9 cellular contexts compared by ENCODE assay signal in genomic region chr16:71900336-71900735, GRCh38. TPM values are rescaled to one million over a fixed set of nuclear protein-coding genes. Genes with fewer than 3 reads are reported as not detected.
DNase-seq lines count a peak whose midpoint lies in the region; ATAC-seq and TF ChIP-seq lines count a peak whose summit lies in the region.
"Had no signal": no experiment of that assay in that cellular context is flagged by ENCODE, and none has a peak within 500 bp of the region (broad histone marks: within the 10 kb centered on the region; RNA-seq: fewer than 3 reads in every experiment).

No MANE protein-coding gene starts in this region.

- no peak for ATAC-seq in foreskin keratinocyte

- H4K20me1 ChIP-seq in fibroblast of lung (ENCODE audit: control insufficient read depth, extremely low read depth, insufficient read depth, low read length) (no peaks in the 10 kb centered on the region), neural progenitor cell (ENCODE audit: low read depth) (peaks cover 95% of the 10 kb centered on the region)

- DNase-seq in DMS53 (lab: John Stamatoyannopoulos, UW): peak; percentile 2
- no peak for DNase-seq in DMS53 treated with DMSO at 0.1 percent for 48 hours (lab: John Stamatoyannopoulos, UW; ENCODE audit: unreplicated experiment)
- peak; percentile 57 for DNase-seq in RPMI8226
- peak in 1 of 2 donors; percentile 2 for DNase-seq in fibroblast of lung (ENCODE audit: low read depth in 2 of 2)
- DNase-seq in sigmoid colon: no peak
- no peak for DNase-seq in GM19240 (ENCODE audit: insufficient read length, low spot score)
- no peak for DNase-seq in neural progenitor cell (ENCODE audit: low spot score)
- no peak for DNase-seq in foreskin keratinocyte
- DNase-seq: NCI-H2171 had no signal

- peak overlapping the region; percentile 23 for H3K27ac ChIP-seq in fibroblast of lung (ENCODE audit: insufficient read depth, low read length)
- H3K27ac ChIP-seq in sigmoid colon: peak overlapping the region; percentile 7 to 59 (median 36)
- no peak overlapping the region for H3K27ac ChIP-seq in neural progenitor cell
- no peak overlapping the region for H3K27ac ChIP-seq in foreskin keratinocyte

- intact Hi-C loops in sigmoid colon (cut with DNase I): no loop called here

- TF ChIP-seq EP300 in sigmoid colon (IDR thresholded peaks at IDR 0.05): no peak

- H3K36me3 Mint-ChIP-seq in neural progenitor cell: peaks cover 43% of the 10 kb centered on the region

- H3K79me2 ChIP-seq in fibroblast of lung (ENCODE audit: control insufficient read depth, insufficient read depth, low read length) (peaks cover 100% of the 10 kb centered on the region), neural progenitor cell (ENCODE audit: low read depth) (peaks cover 100% of the 10 kb centered on the region)

- H3K9me3 Mint-ChIP-seq in neural progenitor cell: peaks cover 23% of the 10 kb centered on the region

- WGBS in sigmoid colon, 2 donors: 40% methylated on average over 4 of the region's 4 CpGs

- no peak overlapping the region for H3K4me3 Mint-ChIP-seq in neural progenitor cell

- TF ChIP-seq POLR2A in sigmoid colon (IDR thresholded peaks at IDR 0.05): no peak

- H3K27ac Mint-ChIP-seq in neural progenitor cell: no peak overlapping the region

- H3K9ac ChIP-seq in fibroblast of lung (ENCODE audit: insufficient read depth, low read length) (no peak overlapping the region), neural progenitor cell (no peak overlapping the region)

- H3K27me3 ChIP-seq in fibroblast of lung (ENCODE audit: control insufficient read depth, insufficient read depth, low read length) (no peaks in the 10 kb centered on the region), sigmoid colon (no peaks in the 10 kb centered on the region), neural progenitor cell (no peaks in the 10 kb centered on the region), foreskin keratinocyte (no peaks in the 10 kb centered on the region)

- TF ChIP-seq CTCF in fibroblast of lung (conservative IDR thresholded peaks at IDR 0.05 in 1 of 2, IDR thresholded peaks at IDR 0.05 in 1 of 2; ENCODE audit: low read depth in 1 of 2, low read length in 2 of 2) (no peak), sigmoid colon (IDR thresholded peaks at IDR 0.05) (no peak), neural progenitor cell (IDR thresholded peaks at IDR 0.05) (no peak), foreskin keratinocyte (conservative IDR thresholded peaks at IDR 0.05) (no peak)

- H3K4me2 ChIP-seq in fibroblast of lung (ENCODE audit: extremely low read depth, insufficient read depth, low read length) (peak overlapping the region; percentile 70), neural progenitor cell (no peak overlapping the region)

- no peaks in the 10 kb centered on the region for H3K9me3 ChIP-seq in fibroblast of lung (ENCODE audit: control insufficient read depth, insufficient read depth, low read depth, low read length)
- no peaks in the 10 kb centered on the region for H3K9me3 ChIP-seq in sigmoid colon
- no peaks in the 10 kb centered on the region for H3K9me3 ChIP-seq in neural progenitor cell (ENCODE audit: low read depth)

- H3K27me3 Mint-ChIP-seq in neural progenitor cell (ENCODE audit: insufficient read depth, low read depth): peaks cover 6% of the 10 kb centered on the region

- no peaks in the 10 kb centered on the region for H3K36me3 ChIP-seq in fibroblast of lung (ENCODE audit: control insufficient read depth, insufficient read depth, low read length)
- no peaks in the 10 kb centered on the region for H3K36me3 ChIP-seq in sigmoid colon
- peaks cover 8% of the 10 kb centered on the region for H3K36me3 ChIP-seq in neural progenitor cell

- peaks cover 5% of the 10 kb centered on the region for H3F3A ChIP-seq in neural progenitor cell (ENCODE audit: low read depth)

- H3K4me3 ChIP-seq in fibroblast of lung (replicated peaks in 1 of 4; ENCODE audit: control extremely low read depth in 1 of 4, insufficient read depth in 1 of 4, low read depth in 3 of 4, low read length in 4 of 4) (peak overlapping the region in 2 of 4 experiments; percentile 11 to 14), sigmoid colon (peak overlapping the region in 1 of 4 donors; percentile 5), neural progenitor cell (no peak overlapping the region)

- no peak overlapping the region for H2AFZ ChIP-seq in fibroblast of lung (ENCODE audit: low read length)
- no peak overlapping the region for H2AFZ ChIP-seq in neural progenitor cell (replicated peaks)

- H3K4me1 Mint-ChIP-seq in neural progenitor cell: peaks cover 6% of the 10 kb centered on the region

- H3K4me1 ChIP-seq in fibroblast of lung (ENCODE audit: control insufficient read depth, extremely low read depth, insufficient read depth, low read length) (peaks cover 3% of the 10 kb centered on the region), sigmoid colon (peaks cover 0 to 78% (median 62%) of the 10 kb centered on the region in 4 donors), neural progenitor cell (peaks cover 12% of the 10 kb centered on the region), foreskin keratinocyte (peaks cover 6% of the 10 kb centered on the region)

RNA-seq across cellular contexts. Expression of gene IST1, which starts 5.0 kb away (rescaled TPM):
- 120 and 139 TPM in 2 replicates for total RNA-seq in fibroblast of lung
- 174 and 221 TPM in 2 replicates for polyA plus RNA-seq in fibroblast of lung
- 84.6 and 104 TPM in 2 replicates for polyA plus RNA-seq in fibroblast of lung (2012)
- polyA minus RNA-seq in fibroblast of lung (ENCODE audit: low replicate concordance): 59.2 and 138 TPM in 2 replicates
- 100 to 1,000 TPM; 117 to 176 (median 170) TPM for total RNA-seq in sigmoid colon
- 100 to 1,000 TPM; 133 to 182 (median 155) TPM for polyA plus RNA-seq in sigmoid colon
- 376 and 400 TPM in 2 replicates for total RNA-seq in neural progenitor cell (ENCODE audit: low replicate concordance)
- total RNA-seq in foreskin keratinocyte: 107 and 113 TPM in 2 replicates
- 69.3 and 75.2 TPM in 2 replicates for polyA plus RNA-seq in foreskin keratinocyte

RNA-seq across cellular contexts. Expression of gene ZNF821, which starts 16.4 kb away (rescaled TPM):
- total RNA-seq in fibroblast of lung (3.3 and 5.9 TPM in 2 replicates), sigmoid colon (1 to 10 TPM; 2.3 to 9.5 (median 7.5) TPM), neural progenitor cell (ENCODE audit: low replicate concordance) (10.3 and 23.6 TPM in 2 replicates), foreskin keratinocyte (3.2 and 3.9 TPM in 2 replicates)
- polyA plus RNA-seq in fibroblast of lung (4.9 and 5.8 TPM in 2 replicates), sigmoid colon (10 to 100 TPM in 2 of 3 donors, 1 to 10 TPM in 1; 10.0 to 16.8 (median 11.8) TPM), foreskin keratinocyte (3.6 TPM in 2 replicates)
- polyA plus RNA-seq in fibroblast of lung (2012): 3.5 and 3.6 TPM in 2 replicates
- 2.3 and 5.8 TPM in 2 replicates for polyA minus RNA-seq in fibroblast of lung (ENCODE audit: low replicate concordance)

RNA-seq across cellular contexts. Expression of gene ATXN1L, which starts 54.6 kb away (rescaled TPM):
- total RNA-seq in fibroblast of lung: 11.0 and 13.2 TPM in 2 replicates
- 10.6 and 11.5 TPM in 2 replicates for polyA plus RNA-seq in fibroblast of lung
- 6.8 and 11.1 TPM in 2 replicates for polyA plus RNA-seq in fibroblast of lung (2012)
- 16.7 and 19.6 TPM in 2 replicates for polyA minus RNA-seq in fibroblast of lung (ENCODE audit: low replicate concordance)
- total RNA-seq in sigmoid colon: 10 to 100 TPM; 22.8 to 25.0 (median 24.4) TPM
- 10 to 100 TPM in 1 of 3 donors, 1 to 10 TPM in 2; 6.6 to 13.8 (median 8.1) TPM for polyA plus RNA-seq in sigmoid colon
- total RNA-seq in neural progenitor cell (ENCODE audit: low replicate concordance): 19.8 and 26.4 TPM in 2 replicates
- total RNA-seq in foreskin keratinocyte: 16.7 and 17.7 TPM in 2 replicates
- polyA plus RNA-seq in foreskin keratinocyte: 3.7 and 4.6 TPM in 2 replicates

Comparison
In these comparisons a context has a peak if more than half of its experiments do, and no peak if none do; other contexts are left out.
1. DNase-seq: peak in DMS53 (single experiment) and RPMI8226 (single experiment); none in DMS53 treated with DMSO at 0.1 percent for 48 hours (single experiment), sigmoid colon (single experiment), GM19240 (single experiment), neural progenitor cell (single experiment) and foreskin keratinocyte (0 of 2).
2. H3K27ac ChIP-seq: peak in fibroblast of lung (single experiment) and sigmoid colon (4 of 4); none in neural progenitor cell (single experiment) and foreskin keratinocyte (single experiment).